8 cellular contexts compared by ENCODE assay signal in the genomic region with DNA sequence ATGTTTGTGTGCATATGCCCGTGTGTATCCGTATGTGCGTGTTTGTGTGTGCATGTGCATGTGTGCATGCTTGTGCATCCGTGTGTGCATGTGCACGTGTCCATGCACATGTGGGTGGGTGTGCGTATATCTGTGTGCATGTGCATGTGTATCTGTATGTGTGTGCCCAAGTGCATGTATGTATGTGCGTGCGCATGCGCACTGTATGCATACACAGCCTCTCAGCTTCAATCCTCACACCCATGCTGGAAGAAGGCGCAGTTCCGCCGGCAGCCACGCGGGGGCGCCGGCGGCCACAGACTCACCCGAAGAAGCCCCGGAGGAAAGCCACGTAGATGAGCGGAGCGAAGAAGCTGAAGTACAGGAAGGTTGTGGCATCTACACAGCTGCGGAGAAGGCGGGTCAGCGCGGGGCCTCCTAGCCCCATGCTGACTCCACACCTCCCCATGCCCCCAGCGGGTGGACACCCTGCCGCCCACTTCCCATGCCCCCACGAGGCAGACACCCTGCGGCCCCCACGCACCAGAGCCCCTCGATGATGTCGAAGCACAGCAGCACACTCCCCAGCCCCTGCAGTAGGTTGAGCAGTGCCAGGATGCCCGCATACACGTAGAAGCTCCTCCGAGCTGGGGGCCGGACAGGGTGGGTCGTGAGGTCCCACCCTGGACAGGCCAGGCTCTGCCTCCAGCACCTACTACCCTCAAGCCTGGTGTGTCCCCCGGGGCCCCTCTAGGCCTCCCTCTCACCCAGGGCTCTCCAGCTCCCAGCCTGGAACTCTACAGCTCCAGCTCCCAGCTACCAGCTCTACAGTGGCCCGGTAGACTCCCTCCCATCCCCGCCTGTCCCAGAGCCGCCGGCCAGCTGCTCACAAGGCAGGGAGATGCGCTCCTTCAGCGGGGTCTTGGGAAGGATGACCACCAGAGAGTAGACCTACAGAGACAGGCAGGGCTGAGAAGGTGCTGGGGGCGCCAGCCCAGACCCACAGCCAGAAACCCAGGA. TPM values are rescaled to one million over a fixed set of nuclear protein-coding genes. Genes with fewer than 3 reads are reported as not detected.
A peak's percentile ranks its signal among the peaks of the same experiment; 100 is the strongest.
DNase-seq lines count a peak whose midpoint lies in the region; ATAC-seq and TF ChIP-seq lines count a peak whose summit lies in the region.

No MANE protein-coding gene starts in this region.

- peak overlapping the region in 1 of 2 experiments; percentile 23; a peak in 1 of 4 replicates for H3K4me3 ChIP-seq in SK-N-SH (ENCODE audit: low read depth in 2 of 2, low read length in 1 of 2)
- no peak overlapping the region for H3K4me3 ChIP-seq in gastroesophageal sphincter
- no peak overlapping the region for H3K4me3 ChIP-seq in parathyroid adenoma (ENCODE audit: low read depth, low read length)

- POLR2A ChIA-PET in GM10248 (lab: Yijun Ruan, JAX) = no interaction called here
- POLR2A ChIA-PET in SK-N-SH (lab: Yijun Ruan, JAX) = interaction anchor here (0.6 to 1.1 kb wide), 3 partner anchors 9 to 477 kb away, joined by 3 to 4 read pairs (median 4); no protein-coding TSS in a partner anchor

- peak overlapping the region; percentile 6 for H3K4me3 Mint-ChIP-seq in type B pancreatic cell

- H3K27me3 ChIP-seq in SK-N-SH (ENCODE audit: insufficient read depth) (no peaks in the 10 kb centered on the region), gastroesophageal sphincter (no peaks in the 10 kb centered on the region), parathyroid adenoma (ENCODE audit: control insufficient read depth, insufficient read depth, low read length) (no peaks in the 10 kb centered on the region)

- peak; percentile 95 for DNase-seq in GM10248 (ENCODE audit: extremely low spot score)
- peak; percentile 77 for DNase-seq in NCI-H1092 treated with DMSO at 0.1 percent for 48 hours (lab: John Stamatoyannopoulos, UW)
- DNase-seq in SK-N-SH = peak; percentile 97
- peak; percentile 85 for DNase-seq in activated naive CD4-positive, alpha-beta T cell treated with Interleukin-2 at 50 U/mL for 16 hours
- peak; percentile 88 for DNase-seq in type B pancreatic cell (ENCODE audit: extremely low spot score, unreplicated experiment)

- H3K4me1 Mint-ChIP-seq in type B pancreatic cell (ENCODE audit: unreplicated experiment) = peaks cover 7% of the 10 kb centered on the region

- no peak overlapping the region for H3K27ac ChIP-seq in SK-N-SH (ENCODE audit: low read depth in 2 of 2, low read length in 1 of 2)
- peak overlapping the region in 2 of 4 donors; percentile 14 to 35 for H3K27ac ChIP-seq in gastroesophageal sphincter
- H3K27ac ChIP-seq in parathyroid adenoma = no peak overlapping the region

- H3F3A ChIP-seq in SK-N-SH (replicated peaks; ENCODE audit: insufficient read depth) = no peaks in the 10 kb centered on the region

- CTCF ChIA-PET in GM10248 (lab: Yijun Ruan, JAX) (interaction anchor here (0.7 to 5.0 kb wide), 58 partner anchors 10 to 895 kb away, joined by 3 to 98 read pairs (median 4); a partner anchor contains a TSS), SK-N-SH (lab: Yijun Ruan, JAX) (interaction anchor here (0.6 to 4.5 kb wide), 64 partner anchors 10 to 1441 kb away, joined by 3 to 95 read pairs (median 4); a partner anchor contains a TSS)

- H4K20me1 ChIP-seq in SK-N-SH (ENCODE audit: insufficient read depth) = peaks cover 19% of the 10 kb centered on the region; the same call in 1 of the 2 replicates

- peaks cover 3 to 45% of the 10 kb centered on the region in 2 experiments for H3K36me3 ChIP-seq in SK-N-SH (replicated peaks in 1 of 2; ENCODE audit: control insufficient read depth in 1 of 2, insufficient read depth in 2 of 2, low read length in 1 of 2)
- H3K36me3 ChIP-seq in gastroesophageal sphincter = peaks cover 0 to 91% of the 10 kb centered on the region in 2 donors
- H3K36me3 ChIP-seq in parathyroid adenoma (ENCODE audit: control insufficient read depth, insufficient read depth, low read length) = no peaks in the 10 kb centered on the region

- no peaks in the 10 kb centered on the region for H3K27me3 Mint-ChIP-seq in type B pancreatic cell

- WGBS in SK-N-SH (ENCODE audit: low lambda C conversion rate) = 67% methylated on average over 17 of the region's 46 CpGs
- WGBS in gastroesophageal sphincter (ENCODE audit: low coverage in 1 of 2), 2 donors = 57 to 72% methylated on average over 3 to 5 of the region's 46 CpGs

- H3K9me3 ChIP-seq in SK-N-SH = no peaks in the 10 kb centered on the region
- no peaks in the 10 kb centered on the region for H3K9me3 ChIP-seq in gastroesophageal sphincter
- no peaks in the 10 kb centered on the region for H3K9me3 ChIP-seq in parathyroid adenoma (ENCODE audit: control insufficient read depth, low read length)

- H3K36me3 Mint-ChIP-seq in type B pancreatic cell = peaks cover 17% of the 10 kb centered on the region

- no peak for TF ChIP-seq EP300 in SK-N-SH (IDR thresholded peaks at IDR 0.05; ENCODE audit: borderline replicate concordance in 1 of 2, low read depth in 1 of 2, low read length in 1 of 2)
- TF ChIP-seq EP300 in gastroesophageal sphincter (IDR thresholded peaks at IDR 0.05) = no peak

- no peaks in the 10 kb centered on the region for H3K9me2 ChIP-seq in SK-N-SH

- peak; percentile 85 for TF ChIP-seq RAD21 in SK-N-SH (IDR thresholded peaks at IDR 0.05; ENCODE audit: low read length)

- TF ChIP-seq POLR2A in gastroesophageal sphincter (IDR thresholded peaks at IDR 0.05) = no peak

- H2AFZ ChIP-seq in SK-N-SH (ENCODE audit: low read depth) (no peak overlapping the region), parathyroid adenoma (peak overlapping the region; percentile 47)

- H3K79me2 ChIP-seq in SK-N-SH (ENCODE audit: insufficient read depth) (0 out of 2 replicates have a peak, but pooled peaks cover under 1% of the 10 kb centered on the region), parathyroid adenoma (no peaks in the 10 kb centered on the region)

- H3K4me1 ChIP-seq in SK-N-SH (ENCODE audit: control insufficient read depth in 1 of 2, insufficient read depth in 2 of 2, low read depth in 1 of 2, low read length in 1 of 2) = peaks cover 0 to 7% of the 10 kb centered on the region in 2 experiments; a peak in 1 of 4 replicates
- peaks cover 0 to 29% (median 4%) of the 10 kb centered on the region in 3 donors for H3K4me1 ChIP-seq in gastroesophageal sphincter
- peaks cover 17% of the 10 kb centered on the region for H3K4me1 ChIP-seq in parathyroid adenoma

- H3K9me3 Mint-ChIP-seq in type B pancreatic cell = no peaks in the 10 kb centered on the region

- ATAC-seq in HG02610 (IDR thresholded peaks at IDR 0.05; ENCODE audit: unreplicated experiment) (peak; percentile 62), gastroesophageal sphincter (peak; percentile 85)

- TF ChIP-seq CTCF in GM10248 (IDR thresholded peaks at IDR 0.05; ENCODE audit: control extremely low read depth, extremely low read depth, low read depth, missing control alignments) (peak; percentile 98), SK-N-SH (IDR thresholded peaks at IDR 0.05) (peak; percentile 98), gastroesophageal sphincter (IDR thresholded peaks at IDR 0.05) (peak in 3 of 4 experiments; percentile 97 to 98 (median 97)), parathyroid adenoma (IDR thresholded peaks at IDR 0.05) (peak; percentile 99), type B pancreatic cell (conservative IDR thresholded peaks at IDR 0.05) (peak; percentile 96)

- H3K4me2 ChIP-seq in SK-N-SH (no peak overlapping the region), parathyroid adenoma (ENCODE audit: low read length) (no peak overlapping the region)

- H3K9ac ChIP-seq in SK-N-SH (no peak overlapping the region), parathyroid adenoma (no peak overlapping the region)

- peak overlapping the region; percentile 57 for H3K27ac Mint-ChIP-seq in type B pancreatic cell

TF ChIP-seq in SK-N-SH, 30 proteins besides CTCF, POLR2A, EP300 and RAD21:
- TF ChIP-seq SMC3 (IDR thresholded peaks at IDR 0.05; ENCODE audit: low read depth, low read length) = peak; percentile 75
- TF ChIP-seq JUND (IDR thresholded peaks at IDR 0.05) = no peak
- TF ChIP-seq MXI1 (IDR thresholded peaks at IDR 0.05; ENCODE audit: low read depth, low read length) = peak; percentile 48; the same call in 1 of the 2 replicates
- TF ChIP-seq NRF1 (IDR thresholded peaks at IDR 0.05; ENCODE audit: low read depth, low read length) = peak; percentile 87
- TF ChIP-seq, protein P1, sequence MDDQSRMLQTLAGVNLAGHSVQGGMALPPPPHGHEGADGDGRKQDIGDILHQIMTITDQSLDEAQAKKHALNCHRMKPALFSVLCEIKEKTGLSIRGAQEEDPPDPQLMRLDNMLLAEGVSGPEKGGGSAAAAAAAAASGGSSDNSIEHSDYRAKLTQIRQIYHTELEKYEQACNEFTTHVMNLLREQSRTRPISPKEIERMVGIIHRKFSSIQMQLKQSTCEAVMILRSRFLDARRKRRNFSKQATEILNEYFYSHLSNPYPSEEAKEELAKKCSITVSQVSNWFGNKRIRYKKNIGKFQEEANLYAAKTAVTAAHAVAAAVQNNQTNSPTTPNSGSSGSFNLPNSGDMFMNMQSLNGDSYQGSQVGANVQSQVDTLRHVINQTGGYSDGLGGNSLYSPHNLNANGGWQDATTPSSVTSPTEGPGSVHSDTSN (IDR thresholded peaks at IDR 0.05) = no peak

RNA-seq across cellular contexts. Expression of a gene that starts 15.4 kb away (rescaled TPM):
- polyA plus RNA-seq in SK-N-SH (2012; rRNA removed) = 26.3 and 31.6 TPM in 2 replicates
- polyA plus RNA-seq in SK-N-SH (2012; cell fraction: cytosol; rRNA removed) = 11.8 and 18.8 TPM in 2 replicates
- 41.2 and 42.1 TPM in 2 replicates for polyA plus RNA-seq in SK-N-SH (2012; cell fraction: nucleus; rRNA removed)
- total RNA-seq in gastroesophageal sphincter (10 to 100 TPM; 25.6 to 36.3 (median 33.2) TPM), type B pancreatic cell (ENCODE audit: low replicate concordance) (35.2 and 42.3 TPM in 2 replicates)

RNA-seq across cellular contexts. Expression of a gene that starts 23.0 kb away (rescaled TPM):
- polyA plus RNA-seq in SK-N-SH (2012; rRNA removed) = 39.8 and 56.9 TPM in 2 replicates
- polyA plus RNA-seq in SK-N-SH (2012; cell fraction: cytosol; rRNA removed) = 18.6 and 29.9 TPM in 2 replicates
- 36.3 and 41.6 TPM in 2 replicates for polyA plus RNA-seq in SK-N-SH (2012; cell fraction: nucleus; rRNA removed)
- total RNA-seq in gastroesophageal sphincter = 1 to 10 TPM; 2.3 to 6.5 (median 4.5) TPM
- 51.9 and 118 TPM in 2 replicates for total RNA-seq in type B pancreatic cell (ENCODE audit: low replicate concordance)

RNA-seq across cellular contexts. Expression of a gene that starts 53.8 kb away (rescaled TPM):
- 27.5 and 28.8 TPM in 2 replicates for polyA plus RNA-seq in SK-N-SH (2012; rRNA removed)
- polyA plus RNA-seq in SK-N-SH (2012; cell fraction: cytosol; rRNA removed) = 17.2 and 24.8 TPM in 2 replicates
- 19.9 and 23.6 TPM in 2 replicates for polyA plus RNA-seq in SK-N-SH (2012; cell fraction: nucleus; rRNA removed)
- total RNA-seq in gastroesophageal sphincter (1 to 10 TPM; 1.9 to 2.8 (median 2.3) TPM), type B pancreatic cell (ENCODE audit: low replicate concordance) (24.8 and 48.9 TPM in 2 replicates)
